Comparison of ENCODE assay signal across 10 cellular contexts in the genomic region with DNA sequence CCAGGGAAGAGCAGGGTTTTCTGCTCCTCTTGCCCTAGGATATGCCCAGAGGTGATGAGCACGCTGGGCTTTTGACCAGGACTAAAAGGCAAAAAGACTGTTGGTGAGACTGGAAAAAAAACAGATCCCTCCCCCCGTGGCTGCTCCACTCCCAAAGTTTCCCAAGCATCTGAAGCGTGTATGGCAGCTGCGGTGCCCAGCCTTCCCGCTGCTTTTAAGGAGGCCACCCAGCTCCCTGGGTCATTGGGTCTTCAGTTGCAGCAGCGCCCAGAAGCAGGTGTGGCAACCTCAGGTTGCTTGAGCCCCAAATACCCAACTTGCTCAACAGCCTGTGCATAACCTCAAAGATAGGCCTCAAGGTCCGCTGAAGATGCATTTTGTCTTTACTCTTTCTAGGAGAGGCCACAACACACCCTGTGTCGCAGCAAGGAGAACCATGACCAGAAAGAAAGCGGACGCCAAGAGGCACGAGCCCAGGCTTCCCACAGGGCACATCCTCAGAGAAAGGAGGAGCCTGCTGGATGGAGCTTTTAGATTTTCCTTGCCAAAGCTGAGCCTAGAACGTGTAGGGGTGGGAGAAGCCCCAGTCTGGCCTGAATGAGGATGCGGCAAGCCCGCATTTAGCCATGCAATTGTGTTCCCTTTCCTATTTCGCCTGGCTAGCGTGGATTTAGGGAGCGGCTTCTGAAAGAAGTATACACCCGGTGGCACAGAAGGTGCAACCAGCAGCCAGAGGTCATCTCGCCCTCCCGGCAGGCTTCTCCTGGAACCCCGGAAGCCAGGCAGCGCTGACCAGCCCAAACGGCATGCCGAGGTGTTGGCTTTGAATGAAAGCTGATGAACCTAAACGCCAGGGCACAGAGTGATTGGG. TPM values are rescaled to one million over a fixed set of nuclear protein-coding genes. Genes with fewer than 3 reads are reported as not detected.
A peak's percentile ranks its signal among the peaks of the same experiment; 100 is the strongest.
DNase-seq lines count a peak whose midpoint lies in the region; ATAC-seq and TF ChIP-seq lines count a peak whose summit lies in the region.
"Had no signal": no experiment of that assay in that cellular context is flagged by ENCODE, and none has a peak within 500 bp of the region (broad histone marks: within the 10 kb centered on the region; RNA-seq: fewer than 3 reads in every experiment).

No MANE protein-coding gene starts in this region.

- no peaks in the 10 kb centered on the region for H3K27me3 Mint-ChIP-seq in WTC11 (ENCODE audit: low read depth)

- H3K4me1 ChIP-seq in SK-N-SH (ENCODE audit: control insufficient read depth in 1 of 2, insufficient read depth in 2 of 2, low read depth in 1 of 2, low read length in 1 of 2) (peaks cover 0 to 38% of the 10 kb centered on the region in 2 experiments; a peak in 2 of 4 replicates), skeletal muscle satellite cell (ENCODE audit: control insufficient read depth, insufficient read depth, low read length) (peaks cover 11% of the 10 kb centered on the region)

- no peaks in the 10 kb centered on the region for H3F3A ChIP-seq in SK-N-SH (replicated peaks; ENCODE audit: insufficient read depth)

- TF ChIP-seq RAD21 in SK-N-SH (IDR thresholded peaks at IDR 0.05; ENCODE audit: low read length): no peak

- CTCF ChIA-PET in SK-N-SH (lab: Yijun Ruan, JAX) (interaction anchor here (3.6 to 3.9 kb wide), 2 partner anchors 33 to 56 kb away, joined by 14 to 37 read pairs; no protein-coding TSS in a partner anchor), WTC11 (lab: Charles Lee) (interaction anchor here (1.3 to 2.6 kb wide), 3 partner anchors 13 to 93 kb away, joined by 3 to 12 read pairs (median 7); no protein-coding TSS in a partner anchor)

- no peak overlapping the region for H3K27ac ChIP-seq in SK-N-SH (ENCODE audit: low read depth in 2 of 2, low read length in 1 of 2)

- H3K27me3 ChIP-seq in SK-N-SH (ENCODE audit: insufficient read depth) (no peaks in the 10 kb centered on the region), skeletal muscle satellite cell (ENCODE audit: control insufficient read depth, insufficient read depth, low read length) (peaks cover 38% of the 10 kb centered on the region)

- H3K36me3 Mint-ChIP-seq in WTC11: no peaks in the 10 kb centered on the region

- H3K4me3 ChIP-seq in SK-N-SH (ENCODE audit: low read depth in 2 of 2, low read length in 1 of 2) (peak overlapping the region in 1 of 2 experiments; percentile 74; a peak in 2 of 4 replicates), iPS-18c (ENCODE audit: insufficient read depth, low read depth, low read length) (peak overlapping the region; percentile 55; the same call in 1 of the 2 replicates), skeletal muscle satellite cell (ENCODE audit: low read length) (no peak overlapping the region)

- no peak overlapping the region for H2AFZ ChIP-seq in SK-N-SH (ENCODE audit: low read depth)

- no peaks in the 10 kb centered on the region for H3K9me3 ChIP-seq in SK-N-SH
- H3K9me3 ChIP-seq in iPS-18c (ENCODE audit: control insufficient read depth, insufficient read depth, low read length): no peaks in the 10 kb centered on the region
- H3K9me3 ChIP-seq in skeletal muscle satellite cell (replicated peaks; ENCODE audit: low read length): no peaks in the 10 kb centered on the region

- no peaks in the 10 kb centered on the region for H3K36me3 ChIP-seq in SK-N-SH (replicated peaks in 1 of 2; ENCODE audit: control insufficient read depth in 1 of 2, insufficient read depth in 2 of 2, low read length in 1 of 2)
- H3K36me3 ChIP-seq in skeletal muscle satellite cell (ENCODE audit: insufficient read depth, low read length): no peaks in the 10 kb centered on the region

- POLR2A ChIA-PET in SK-N-SH (lab: Yijun Ruan, JAX) (no interaction called here), WTC11 (lab: Charles Lee) (interaction anchor here (0.8 kb wide), 1 partner anchor 111 kb away, joined by 3 read pairs; no protein-coding TSS in a partner anchor)

- TF ChIP-seq EP300 in SK-N-SH (IDR thresholded peaks at IDR 0.05; ENCODE audit: borderline replicate concordance in 1 of 2, low read depth in 1 of 2, low read length in 1 of 2): no peak

- no peaks in the 10 kb centered on the region for H4K20me1 ChIP-seq in SK-N-SH (ENCODE audit: insufficient read depth)

- 91% methylated on average over 24 of the region's 25 CpGs for WGBS in SK-N-SH (ENCODE audit: low lambda C conversion rate)

- ATAC-seq in SK-N-SH treated with all-trans-retinoic acid at 6 μM for 48 hours (no peak), WTC11 (peak; percentile 5), GM18498 (IDR thresholded peaks at IDR 0.05; ENCODE audit: unreplicated experiment) (no peak)

- H3K4me2 ChIP-seq in SK-N-SH (peak overlapping the region; percentile 85; the same call in 1 of the 2 replicates), skeletal muscle satellite cell (ENCODE audit: low read length) (peak overlapping the region; percentile 15)

- H3K79me2 ChIP-seq in SK-N-SH (ENCODE audit: insufficient read depth): no peaks in the 10 kb centered on the region

- H3K9ac ChIP-seq in SK-N-SH (no peak overlapping the region), skeletal muscle satellite cell (ENCODE audit: low read depth, low read length) (no peak overlapping the region)

- TF ChIP-seq CTCF in SK-N-SH (IDR thresholded peaks at IDR 0.05): no peak
- TF ChIP-seq CTCF in WTC11 (IDR thresholded peaks at IDR 0.05): no peak

- no peak overlapping the region; the same call in 1 of the 2 replicates for H3K27ac Mint-ChIP-seq in WTC11

- H3K9me2 ChIP-seq in SK-N-SH: no peaks in the 10 kb centered on the region

- DNase-seq in SK-N-SH (no peak), WTC11 (ENCODE audit: low spot score) (no peak), LoVo (ENCODE audit: low spot score) (no peak)
- no peak for DNase-seq in effector CD8-positive, alpha-beta T cell (lab: John Stamatoyannopoulos, UW)
- DNase-seq: NCI-H524 treated with DMSO at 0.1 percent for 48 hours; stimulated activated CD4-positive, alpha-beta T cell treated with anti-CD3 and anti-CD28 coated beads, Interleukin-4, amount 100 ng/mL, for 1 hour had no signal

- H3K4me1 Mint-ChIP-seq in WTC11: peaks cover 51% of the 10 kb centered on the region

- peak overlapping the region; percentile 81 for H3K4me3 Mint-ChIP-seq in WTC11

- no peaks in the 10 kb centered on the region for H3K9me3 Mint-ChIP-seq in WTC11

TF ChIP-seq in SK-N-SH, 30 proteins besides CTCF, POLR2A, EP300 and RAD21 (continues in another document):
- TF ChIP-seq RCOR1 (IDR thresholded peaks at IDR 0.05; ENCODE audit: low read length): no peak
- TF ChIP-seq, protein P1, sequence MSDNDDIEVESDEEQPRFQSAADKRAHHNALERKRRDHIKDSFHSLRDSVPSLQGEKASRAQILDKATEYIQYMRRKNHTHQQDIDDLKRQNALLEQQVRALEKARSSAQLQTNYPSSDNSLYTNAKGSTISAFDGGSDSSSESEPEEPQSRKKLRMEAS (IDR thresholded peaks at IDR 0.05; ENCODE audit: low read depth): no peak
- no peak for TF ChIP-seq SIN3A (IDR thresholded peaks at IDR 0.05; ENCODE audit: borderline replicate concordance, low read depth, low read length)
- no peak for TF ChIP-seq MXI1 (IDR thresholded peaks at IDR 0.05; ENCODE audit: low read depth, low read length)
- TF ChIP-seq, protein P2, sequence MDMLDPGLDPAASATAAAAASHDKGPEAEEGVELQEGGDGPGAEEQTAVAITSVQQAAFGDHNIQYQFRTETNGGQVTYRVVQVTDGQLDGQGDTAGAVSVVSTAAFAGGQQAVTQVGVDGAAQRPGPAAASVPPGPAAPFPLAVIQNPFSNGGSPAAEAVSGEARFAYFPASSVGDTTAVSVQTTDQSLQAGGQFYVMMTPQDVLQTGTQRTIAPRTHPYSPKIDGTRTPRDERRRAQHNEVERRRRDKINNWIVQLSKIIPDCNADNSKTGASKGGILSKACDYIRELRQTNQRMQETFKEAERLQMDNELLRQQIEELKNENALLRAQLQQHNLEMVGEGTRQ (IDR thresholded peaks at IDR 0.05; ENCODE audit: borderline replicate concordance, low read depth, low read length): no peak

TF ChIP-seq in SK-N-SH treated with all-trans-retinoic acid at 6 μM for 48 hours, 23 proteins besides CTCF, POLR2A, EP300 and RAD21 (continues in another document):
- no peak for TF ChIP-seq ZNF8 (CRISPR knock-in tag; IDR thresholded peaks at IDR 0.05)
- no peak for TF ChIP-seq SNAI2 (CRISPR knock-in tag; IDR thresholded peaks at IDR 0.05)
- TF ChIP-seq ZFP30 (CRISPR knock-in tag; IDR thresholded peaks at IDR 0.05): no peak
- no peak for TF ChIP-seq PPARA (CRISPR knock-in tag; IDR thresholded peaks at IDR 0.05; ENCODE audit: borderline replicate concordance)

TF ChIP-seq in WTC11, 78 proteins besides CTCF, POLR2A, EP300 and RAD21:
- TF ChIP-seq JAZF1 (CRISPR knock-in tag; IDR thresholded peaks at IDR 0.05) (no peak), SMAD4 (CRISPR knock-in tag; IDR thresholded peaks at IDR 0.05) (no peak), TEAD4 (CRISPR knock-in tag; IDR thresholded peaks at IDR 0.05) (no peak), GTF2I (CRISPR knock-in tag; conservative IDR thresholded peaks at IDR 0.05) (no peak)
- TF ChIP-seq, protein P3, sequence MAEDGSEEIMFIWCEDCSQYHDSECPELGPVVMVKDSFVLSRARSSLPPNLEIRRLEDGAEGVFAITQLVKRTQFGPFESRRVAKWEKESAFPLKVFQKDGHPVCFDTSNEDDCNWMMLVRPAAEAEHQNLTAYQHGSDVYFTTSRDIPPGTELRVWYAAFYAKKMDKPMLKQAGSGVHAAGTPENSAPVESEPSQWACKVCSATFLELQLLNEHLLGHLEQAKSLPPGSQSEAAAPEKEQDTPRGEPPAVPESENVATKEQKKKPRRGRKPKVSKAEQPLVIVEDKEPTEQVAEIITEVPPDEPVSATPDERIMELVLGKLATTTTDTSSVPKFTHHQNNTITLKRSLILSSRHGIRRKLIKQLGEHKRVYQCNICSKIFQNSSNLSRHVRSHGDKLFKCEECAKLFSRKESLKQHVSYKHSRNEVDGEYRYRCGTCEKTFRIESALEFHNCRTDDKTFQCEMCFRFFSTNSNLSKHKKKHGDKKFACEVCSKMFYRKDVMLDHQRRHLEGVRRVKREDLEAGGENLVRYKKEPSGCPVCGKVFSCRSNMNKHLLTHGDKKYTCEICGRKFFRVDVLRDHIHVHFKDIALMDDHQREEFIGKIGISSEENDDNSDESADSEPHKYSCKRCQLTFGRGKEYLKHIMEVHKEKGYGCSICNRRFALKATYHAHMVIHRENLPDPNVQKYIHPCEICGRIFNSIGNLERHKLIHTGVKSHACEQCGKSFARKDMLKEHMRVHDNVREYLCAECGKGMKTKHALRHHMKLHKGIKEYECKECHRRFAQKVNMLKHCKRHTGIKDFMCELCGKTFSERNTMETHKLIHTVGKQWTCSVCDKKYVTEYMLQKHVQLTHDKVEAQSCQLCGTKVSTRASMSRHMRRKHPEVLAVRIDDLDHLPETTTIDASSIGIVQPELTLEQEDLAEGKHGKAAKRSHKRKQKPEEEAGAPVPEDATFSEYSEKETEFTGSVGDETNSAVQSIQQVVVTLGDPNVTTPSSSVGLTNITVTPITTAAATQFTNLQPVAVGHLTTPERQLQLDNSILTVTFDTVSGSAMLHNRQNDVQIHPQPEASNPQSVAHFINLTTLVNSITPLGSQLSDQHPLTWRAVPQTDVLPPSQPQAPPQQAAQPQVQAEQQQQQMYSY (CRISPR knock-in tag; IDR thresholded peaks at IDR 0.05): no peak

RNA-seq across cellular contexts. Expression of a gene that starts 1.9 kb away (rescaled TPM):
- polyA plus RNA-seq in SK-N-SH (2012; rRNA removed): 2.8 and 3.0 TPM in 2 replicates
- 2.7 and 2.9 TPM in 2 replicates for polyA plus RNA-seq in SK-N-SH (2012; cell fraction: cytosol; rRNA removed)
- 5.1 and 5.6 TPM in 2 replicates for polyA plus RNA-seq in SK-N-SH (2012; cell fraction: nucleus; rRNA removed)
- total RNA-seq in WTC11 (2021): 11.8 to 17.9 TPM (median 12.1 TPM) in 3 replicates
- total RNA-seq in skeletal muscle satellite cell (2012; rRNA removed): 1.3 and 5.5 TPM in 2 replicates
